ENCODE assay signal across 8 cellular contexts in the genomic region with DNA sequence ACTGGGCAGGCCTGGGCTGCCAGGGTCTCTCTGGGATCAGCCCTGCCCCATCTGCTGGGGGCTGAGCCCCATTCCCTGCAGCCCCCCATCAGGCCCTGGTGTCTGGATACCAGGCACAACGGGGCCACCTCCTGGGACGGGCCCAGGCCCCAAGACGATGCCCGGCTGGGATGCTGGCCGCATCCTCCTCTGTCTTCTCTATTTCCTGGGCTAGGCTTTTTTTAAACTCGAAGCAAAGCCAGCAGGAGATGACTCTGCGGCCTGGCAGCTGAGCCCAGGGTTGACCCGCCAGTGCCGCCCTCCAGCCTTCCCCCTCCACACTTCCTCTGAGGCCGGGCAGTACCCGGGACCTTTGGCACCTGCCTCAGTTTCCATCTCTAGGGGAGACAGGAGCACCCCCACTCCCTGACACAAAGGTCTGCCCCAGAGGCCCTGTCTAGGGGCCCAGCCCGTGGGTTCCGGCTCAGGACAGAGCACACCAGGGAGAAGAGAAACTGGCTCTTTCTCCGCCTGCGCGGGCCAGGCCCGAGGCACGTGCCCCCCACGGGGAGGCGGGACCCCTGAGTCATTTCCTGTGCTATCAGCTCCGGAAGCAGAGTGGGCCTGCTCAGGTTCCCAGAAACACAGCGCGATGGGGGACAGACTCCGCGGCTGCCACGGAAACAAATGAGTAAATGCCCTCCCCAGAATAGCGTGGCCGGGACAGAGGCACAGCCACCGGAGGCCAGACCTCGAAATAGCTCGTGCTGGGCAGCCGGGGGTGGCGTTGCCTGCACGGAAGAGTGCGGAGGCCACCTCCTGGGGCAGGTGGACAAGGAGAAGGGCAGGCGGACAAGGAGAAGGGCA.
DNase-seq lines count a peak whose midpoint lies in the region; ATAC-seq and TF ChIP-seq lines count a peak whose summit lies in the region.

No MANE protein-coding gene starts in this region.

- H3K27me3 Mint-ChIP-seq in activated CD4-positive, alpha-beta T cell treated with anti-CD3 and anti-CD28 coated beads, Interleukin-2, amount 10 ng/mL, durations not matched to agents 24 days and 14 days = no peaks in the 10 kb centered on the region
- H3K27me3 Mint-ChIP-seq in naive thymus-derived CD4-positive, alpha-beta T cell = no peaks in the 10 kb centered on the region

- no peaks in the 10 kb centered on the region for H3K27me3 ChIP-seq in HL-60 (ENCODE audit: insufficient read depth, poor library complexity, severe bottlenecking)
- H3K27me3 ChIP-seq in naive thymus-derived CD4-positive, alpha-beta T cell (ENCODE audit: control insufficient read depth in 2 of 2, insufficient read depth in 2 of 2, low read length in 2 of 2) = no peaks in the 10 kb centered on the region

- peaks cover 0 to 12% (median 0%) of the 10 kb centered on the region in 3 experiments for H3K9me3 ChIP-seq in naive thymus-derived CD4-positive, alpha-beta T cell (ENCODE audit: control insufficient read depth in 2 of 3, low read length in 3 of 3)

- H3K36me3 ChIP-seq in naive thymus-derived CD4-positive, alpha-beta T cell (ENCODE audit: control insufficient read depth in 2 of 3, insufficient read depth in 3 of 3, low read length in 3 of 3) = peaks cover 0 to 8% (median 0%) of the 10 kb centered on the region in 3 experiments

- peak; percentile 68 for ATAC-seq in GM19467 (IDR thresholded peaks at IDR 0.05; ENCODE audit: unreplicated experiment)
- peak; percentile 89 for ATAC-seq in naive thymus-derived CD4-positive, alpha-beta T cell

- H3K4me1 ChIP-seq in naive thymus-derived CD4-positive, alpha-beta T cell (ENCODE audit: control insufficient read depth in 2 of 2, insufficient read depth in 2 of 2, low read length in 2 of 2) = peaks cover 48 to 57% of the 10 kb centered on the region in 2 donors

- POLR2A ChIA-PET in naive thymus-derived CD4-positive, alpha-beta T cell (lab: Charles Lee) = interaction anchor here (0.6 to 6.1 kb wide), 7 partner anchors 10 to 241 kb away, joined by 4 to 63 read pairs (median 6); no protein-coding TSS in a partner anchor

- intact Hi-C loops in activated CD4-positive, alpha-beta T cell treated with anti-CD3 and anti-CD28 coated beads, Interleukin-2, amount 10 ng/mL, durations not matched to agents 24 days and 14 days (cut with micrococcal nuclease) = loop anchor here (5.0 to 10.0 kb wide), 3 partner anchors 87 to 318 kb away; partner anchors contain the start of gene PDGFA
- intact Hi-C loops in naive thymus-derived CD4-positive, alpha-beta T cell (cut with micrococcal nuclease) = loop anchor here (1.0 to 10.0 kb wide), 13 partner anchors 14 to 457 kb away; partner anchors contain the start of genes DNAAF5 (in 2 of the 2), GET4 (in 2 of the 2), SUN1 (in 2 of the 2) and PDGFA (in 1 of the 2)

- H3K36me3 Mint-ChIP-seq in activated CD4-positive, alpha-beta T cell treated with anti-CD3 and anti-CD28 coated beads, Interleukin-2, amount 10 ng/mL, durations not matched to agents 24 days and 14 days (ENCODE audit: low read depth) = peaks cover 31% of the 10 kb centered on the region
- H3K36me3 Mint-ChIP-seq in naive thymus-derived CD4-positive, alpha-beta T cell = peaks cover 10 to 21% (median 15%) of the 10 kb centered on the region in 5 donors

- no peaks in the 10 kb centered on the region for H3K9me3 Mint-ChIP-seq in activated CD4-positive, alpha-beta T cell treated with anti-CD3 and anti-CD28 coated beads, Interleukin-2, amount 10 ng/mL, durations not matched to agents 24 days and 14 days
- peaks cover 0 to 17% (median 2%) of the 10 kb centered on the region in 11 donors for H3K9me3 Mint-ChIP-seq in naive thymus-derived CD4-positive, alpha-beta T cell

- peak overlapping the region; percentile 100 for H3K27ac Mint-ChIP-seq in activated CD4-positive, alpha-beta T cell treated with anti-CD3 and anti-CD28 coated beads, Interleukin-2, amount 10 ng/mL, durations not matched to agents 24 days and 14 days
- peak overlapping the region; percentile 93 to 100 (median 99) for H3K27ac Mint-ChIP-seq in naive thymus-derived CD4-positive, alpha-beta T cell

- CTCF ChIA-PET in naive thymus-derived CD4-positive, alpha-beta T cell (lab: Charles Lee) = no interaction called here

- no peak overlapping the region for H3K4me3 ChIP-seq in HL-60 (replicated peaks; ENCODE audit: insufficient read depth, low read length)
- peak overlapping the region; percentile 26 for H3K4me3 ChIP-seq in naive thymus-derived CD4-positive, alpha-beta T cell (ENCODE audit: low read length)

- peaks cover 45% of the 10 kb centered on the region for H3K4me1 Mint-ChIP-seq in activated CD4-positive, alpha-beta T cell treated with anti-CD3 and anti-CD28 coated beads, Interleukin-2, amount 10 ng/mL, durations not matched to agents 24 days and 14 days
- peaks cover 37 to 73% (median 50%) of the 10 kb centered on the region in 7 donors for H3K4me1 Mint-ChIP-seq in naive thymus-derived CD4-positive, alpha-beta T cell

- peak overlapping the region; percentile 39 for H3K27ac ChIP-seq in HL-60 (replicated peaks)
- H3K27ac ChIP-seq in naive thymus-derived CD4-positive, alpha-beta T cell (ENCODE audit: low read depth, low read length) = peak overlapping the region; percentile 86

- H3K4me3 Mint-ChIP-seq in activated CD4-positive, alpha-beta T cell treated with anti-CD3 and anti-CD28 coated beads, Interleukin-2, amount 10 ng/mL, durations not matched to agents 24 days and 14 days = peak overlapping the region; percentile 96
- H3K4me3 Mint-ChIP-seq in naive thymus-derived CD4-positive, alpha-beta T cell = peak overlapping the region; percentile 77 to 98 (median 88)

- peak; percentile 96 for DNase-seq in A172 (ENCODE audit: low spot score)
- peak; percentile 35 to 60 for DNase-seq in HL-60 (ENCODE audit: low read depth in 1 of 2, low spot score in 1 of 2)
- peak; percentile 97 for DNase-seq in activated CD4-positive, alpha-beta T cell treated with anti-CD3 and anti-CD28 coated beads, Interleukin-2, amount 10 ng/mL, durations not matched to agents 24 days and 14 days
- peak; percentile 64 for DNase-seq in dedifferentiated amniotic fluid mesenchymal stem cell (ENCODE audit: extremely low spot score)
- peak; percentile 74 to 91 (median 87) for DNase-seq in naive thymus-derived CD4-positive, alpha-beta T cell
- DNase-seq in stimulated activated naive CD4-positive, alpha-beta T cell (lab: John Stamatoyannopoulos, UW) = peak; percentile 76 to 88 (median 79)
- no peak for DNase-seq in NCI-H82 treated with DMSO at 0.1 percent for 48 hours (lab: John Stamatoyannopoulos, UW; ENCODE audit: unreplicated experiment)

- TF ChIP-seq CTCF in HL-60 (IDR thresholded peaks at IDR 0.05; ENCODE audit: insufficient read depth, low read length) = no peak
